8 cellular contexts compared by ENCODE assay signal in the genomic region with DNA sequence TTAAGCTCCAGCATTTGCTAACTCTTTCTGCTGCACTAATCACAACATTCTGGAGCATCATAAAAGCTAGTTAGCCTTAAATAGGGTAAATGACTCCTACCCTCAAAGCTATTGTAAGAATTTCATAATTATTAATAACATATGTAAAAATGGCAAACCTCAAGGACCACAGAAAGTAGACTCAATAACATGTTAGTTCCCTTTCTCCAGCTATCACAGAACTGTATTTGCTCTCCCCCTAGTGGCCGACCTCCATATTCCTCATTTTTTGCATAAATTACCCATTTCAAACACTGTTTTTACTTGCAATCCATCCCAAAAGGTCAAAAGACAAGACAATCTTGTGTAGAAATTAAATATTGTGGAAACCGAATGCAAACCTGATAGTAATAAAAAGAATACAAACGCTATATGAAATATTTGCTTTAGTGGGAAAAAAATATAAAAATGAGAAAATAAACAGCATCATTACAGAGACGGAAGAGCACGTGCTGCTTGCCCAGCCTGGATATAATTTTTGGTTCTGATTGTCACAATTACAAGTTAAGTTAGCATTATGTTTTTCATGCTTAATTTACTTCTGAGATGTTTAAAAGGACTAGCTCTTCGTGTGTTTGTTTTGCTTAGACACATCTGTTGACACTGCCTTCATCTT.
DNase-seq lines count a peak whose midpoint lies in the region; TF ChIP-seq lines count a peak whose summit lies in the region.

No MANE protein-coding gene starts in this region.

- WGBS in ovary, 3 donors, result 13 to 31% (median 14%) methylated on average over 6 of the region's 6 CpGs

- no peak overlapping the region for H3K27ac ChIP-seq in ovary

- H3K4me2 ChIP-seq in Loucy (ENCODE audit: low read depth, low read length, poor library complexity, severe bottlenecking), result no peak overlapping the region

- H3K79me2 ChIP-seq in Loucy (ENCODE audit: insufficient read depth, low read length), result no peaks in the 10 kb centered on the region

- H3K4me3 ChIP-seq in Loucy (ENCODE audit: low read length, poor library complexity, severe bottlenecking) (no peak overlapping the region), retinal pigment epithelial cell (ENCODE audit: low read length) (no peak overlapping the region), ovary (no peak overlapping the region)

- POLR2A ChIA-PET in HEK293T (lab: Yijun Ruan, JAX), result no interaction called here

- no peak overlapping the region for H3K9ac ChIP-seq in Loucy (ENCODE audit: low read depth, low read length, poor library complexity, severe bottlenecking)

- TF ChIP-seq CTCF in GM12873 (IDR thresholded peaks at IDR 0.05; ENCODE audit: insufficient read depth, low read depth, low read length, missing control alignments) (peak; percentile 67), Loucy (conservative IDR thresholded peaks at IDR 0.05; ENCODE audit: low read length) (peak; percentile 87), retinal pigment epithelial cell (conservative IDR thresholded peaks at IDR 0.05; ENCODE audit: low read depth, low read length) (peak; percentile 87), ovary (IDR thresholded peaks at IDR 0.05) (no peak)

- no peaks in the 10 kb centered on the region for H3K9me2 ChIP-seq in Loucy (replicated peaks; ENCODE audit: low read depth, low read length)

- no peak for TF ChIP-seq POLR2A in ovary (IDR thresholded peaks at IDR 0.05)

- H3K4me1 ChIP-seq in Loucy (ENCODE audit: insufficient read depth, low read length, poor library complexity, severe bottlenecking), result no peaks in the 10 kb centered on the region
- H3K4me1 ChIP-seq in ovary (ENCODE audit: insufficient read depth), result no peaks in the 10 kb centered on the region

- no peaks in the 10 kb centered on the region for H4K20me1 ChIP-seq in Loucy (ENCODE audit: insufficient read depth, low read length, poor library complexity, severe bottlenecking)

- H3K27me3 ChIP-seq in Loucy (ENCODE audit: insufficient read depth, low read length, poor library complexity, severe bottlenecking) (no peaks in the 10 kb centered on the region), ovary (no peaks in the 10 kb centered on the region)

- H3K9me3 ChIP-seq in Loucy (ENCODE audit: insufficient read depth, low read depth, low read length), result no peaks in the 10 kb centered on the region
- H3K9me3 ChIP-seq in ovary, result no peaks in the 10 kb centered on the region

- no peak overlapping the region for H2AFZ ChIP-seq in Loucy (ENCODE audit: low read length)

- peak; percentile 45 for DNase-seq in A172 (ENCODE audit: low spot score)
- peak; percentile 29 for DNase-seq in HEK293T (ENCODE audit: extremely low spot score)
- peak; percentile 64 for DNase-seq in SK-N-DZ (ENCODE audit: low spot score)
- DNase-seq in fibroblast of peridontal ligament (ENCODE audit: extremely low read depth), result peak; percentile 47
- DNase-seq in retinal pigment epithelial cell (ENCODE audit: low read depth), result peak; percentile 2
- DNase-seq in ovary, result no peak

- intact Hi-C loops in ovary (cut with DNase I), result no loop called here

- TF ChIP-seq EP300 in ovary (IDR thresholded peaks at IDR 0.05), result no peak

- CTCF ChIA-PET in HEK293T (lab: Yijun Ruan, JAX), result interaction anchor here (0.6 to 1.2 kb wide), 8 partner anchors 9 to 1232 kb away, joined by 3 to 4 read pairs (median 3); no protein-coding TSS in a partner anchor

- H3K36me3 ChIP-seq in Loucy (ENCODE audit: insufficient read depth, low read length), result no peaks in the 10 kb centered on the region
- H3K36me3 ChIP-seq in ovary, result no peaks in the 10 kb centered on the region

- H3F3A ChIP-seq in Loucy (ENCODE audit: low read depth), result no peaks in the 10 kb centered on the region

TF ChIP-seq in HEK293T, 16 proteins besides CTCF, POLR2A, EP300 and RAD21:
- TF ChIP-seq ARNT (IDR thresholded peaks at IDR 0.05), result no peak
- TF ChIP-seq CTBP1 (IDR thresholded peaks at IDR 0.05; ENCODE audit: borderline replicate concordance), result no peak
- no peak for TF ChIP-seq FOXM1 (IDR thresholded peaks at IDR 0.05; ENCODE audit: borderline replicate concordance)
- TF ChIP-seq HDGF (IDR thresholded peaks at IDR 0.05; ENCODE audit: borderline replicate concordance), result no peak
- TF ChIP-seq L3MBTL2 (conservative IDR thresholded peaks at IDR 0.05), result no peak
- TF ChIP-seq, protein P1, sequence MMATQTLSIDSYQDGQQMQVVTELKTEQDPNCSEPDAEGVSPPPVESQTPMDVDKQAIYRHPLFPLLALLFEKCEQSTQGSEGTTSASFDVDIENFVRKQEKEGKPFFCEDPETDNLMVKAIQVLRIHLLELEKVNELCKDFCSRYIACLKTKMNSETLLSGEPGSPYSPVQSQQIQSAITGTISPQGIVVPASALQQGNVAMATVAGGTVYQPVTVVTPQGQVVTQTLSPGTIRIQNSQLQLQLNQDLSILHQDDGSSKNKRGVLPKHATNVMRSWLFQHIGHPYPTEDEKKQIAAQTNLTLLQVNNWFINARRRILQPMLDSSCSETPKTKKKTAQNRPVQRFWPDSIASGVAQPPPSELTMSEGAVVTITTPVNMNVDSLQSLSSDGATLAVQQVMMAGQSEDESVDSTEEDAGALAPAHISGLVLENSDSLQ (IDR thresholded peaks at IDR 0.05), result no peak
- TF ChIP-seq ZNF384 (IDR thresholded peaks at IDR 0.05), result no peak

Comparison
In these comparisons a context has a peak if more than half of its experiments do, and no peak if none do; other contexts are left out.
1. DNase-seq: peak in A172 (single experiment), HEK293T (single experiment), SK-N-DZ (single experiment), fibroblast of peridontal ligament (single experiment) and retinal pigment epithelial cell (single experiment); none in ovary (0 of 5).
2. CTCF ChIP-seq: peak in GM12873 (single experiment), Loucy (single experiment) and retinal pigment epithelial cell (single experiment); none in ovary (0 of 3).